ENCODE assay signal across 8 cellular contexts in genomic region chr13:23980160-23980551, GRCh38.
DNase-seq lines count a peak whose midpoint lies in the region; ATAC-seq and TF ChIP-seq lines count a peak whose summit lies in the region.

No MANE protein-coding gene starts in this region.

- TF ChIP-seq POLR2A in GM18505 (IDR thresholded peaks at IDR 0.05; ENCODE audit: borderline replicate concordance, extremely low read depth, insufficient read depth, insufficient read length): no peak

- peak overlapping the region; percentile 65 for H3K27ac ChIP-seq in cingulate gyrus (ENCODE audit: low read depth, low read length)
- H3K27ac ChIP-seq in layer of hippocampus (ENCODE audit: low read depth, low read length): peak overlapping the region; percentile 81

- H3K27me3 ChIP-seq in layer of hippocampus (ENCODE audit: control insufficient read depth, insufficient read depth, low read length): no peaks in the 10 kb centered on the region

- ATAC-seq in GM18505 (IDR thresholded peaks at IDR 0.05; ENCODE audit: unreplicated experiment) (peak; percentile 87), HG02763 (IDR thresholded peaks at IDR 0.05; ENCODE audit: unreplicated experiment) (peak; percentile 96)

- DNase-seq in NCI-H146 treated with DMSO at 0.1 percent for 48 hours (lab: John Stamatoyannopoulos, UW; ENCODE audit: unreplicated experiment): peak; percentile 23
- peak; percentile 87 for DNase-seq in activated CD4-positive, alpha-beta T cell treated with anti-CD3 and anti-CD28 coated beads for 48 hours
- peak; percentile 54 to 74 (median 70) for DNase-seq in stimulated activated CD4-positive, alpha-beta T cell treated with anti-CD3 and anti-CD28 coated beads, Interleukin-1b, Interleukin-23, amount 100 ng/mL, for 24 hours (ENCODE audit: low read depth in 4 of 4, low spot score in 1 of 4)
- DNase-seq in cortex of kidney (lab: John Stamatoyannopoulos, UW): no peak
